ENCODE assay signal across 24 cellular contexts in genomic region chr4:65831828-65832227, GRCh38.
"Had no signal": no experiment of that assay in that cellular context is flagged by ENCODE, and none has a peak within 500 bp of the region (broad histone marks: within the 10 kb centered on the region; RNA-seq: fewer than 3 reads in every experiment).

No MANE protein-coding gene starts in this region.

- H3K27me3 ChIP-seq: neural progenitor cell, ovary, right lobe of liver, sigmoid colon, stomach, thyroid gland, tibial nerve, upper lobe of left lung, vagina had no signal

- H3K9ac ChIP-seq: neural progenitor cell, parathyroid adenoma had no signal

- H3K36me3 ChIP-seq: neural progenitor cell, ovary, right lobe of liver, sigmoid colon, stomach, thoracic aorta, thyroid gland, tibial nerve, upper lobe of left lung, vagina had no signal

- H3K4me3 ChIP-seq: neural progenitor cell, ovary, psoas muscle, right lobe of liver, sigmoid colon, stomach, thoracic aorta, thyroid gland, tibial nerve, upper lobe of left lung, vagina had no signal

- H2AFZ ChIP-seq: neural progenitor cell, parathyroid adenoma had no signal

- H3K4me1 ChIP-seq: neural progenitor cell, parathyroid adenoma, psoas muscle, right lobe of liver, sigmoid colon, stomach, thyroid gland, tibial nerve, upper lobe of left lung, vagina had no signal

- H3K4me2 ChIP-seq: neural progenitor cell had no signal

- H3K9me3 ChIP-seq: ovary, psoas muscle, right lobe of liver, sigmoid colon, stomach, thoracic aorta, thyroid gland, tibial nerve, upper lobe of left lung, vagina had no signal

- H3K27ac ChIP-seq: neural progenitor cell, ovary, parathyroid adenoma, psoas muscle, right lobe of liver, sigmoid colon, stomach, thoracic aorta, thyroid gland, tibial nerve, upper lobe of left lung, vagina had no signal

- H3K79me2 ChIP-seq: parathyroid adenoma had no signal

- DNase-seq: occipital lobe; ovary; posterior cingulate gyrus; psoas muscle; right cardiac atrium; right lobe of liver; sigmoid colon; small intestine; stimulated activated CD4-positive, alpha-beta T cell treated with anti-CD3 and anti-CD28 coated beads, Interleukin-15, amount 100 ng/mL, for 24 hours; stimulated activated CD4-positive, alpha-beta T cell treated with anti-CD3 and anti-CD28 coated beads, Interleukin-2, amount 100 ng/mL, for 24 hours; stimulated activated CD4-positive, alpha-beta T cell treated with anti-CD3 and anti-CD28 coated beads, Interleukin-2, amount 100 ng/mL, for 48 hours; stimulated activated CD4-positive, alpha-beta T cell treated with anti-CD3 and anti-CD28 coated beads, Interleukin-4, amount 100 ng/mL, for 24 hours; stimulated activated naive B cell treated with anti-CD40 and anti-IgM and Interleukin-4, amounts not matched to agents 10 μg/mL and 1 μg/mL and 100 μg/mL, for 72 hours; stimulated activated naive CD4-positive, alpha-beta T cell treated with Interleukin-2 at 50 U/mL for 16 hours; stomach; thyroid gland; trophoblast cell; upper lobe of left lung had no signal

- ATAC-seq: psoas muscle; right cardiac atrium; right lobe of liver; stimulated activated effector memory CD8-positive, alpha-beta T cell treated with anti-CD3 and anti-CD28 coated beads, Interleukin-12 subunit alpha, Interleukin-12 subunit beta, amount 100 ng/mL, for 72 hours; stimulated activated naive B cell treated with anti-CD40 and anti-IgM and Interleukin-4, amounts not matched to agents 10 μg/mL and 1 μg/mL and 100 μg/mL, for 72 hours had no signal
